In the genomic region with DNA sequence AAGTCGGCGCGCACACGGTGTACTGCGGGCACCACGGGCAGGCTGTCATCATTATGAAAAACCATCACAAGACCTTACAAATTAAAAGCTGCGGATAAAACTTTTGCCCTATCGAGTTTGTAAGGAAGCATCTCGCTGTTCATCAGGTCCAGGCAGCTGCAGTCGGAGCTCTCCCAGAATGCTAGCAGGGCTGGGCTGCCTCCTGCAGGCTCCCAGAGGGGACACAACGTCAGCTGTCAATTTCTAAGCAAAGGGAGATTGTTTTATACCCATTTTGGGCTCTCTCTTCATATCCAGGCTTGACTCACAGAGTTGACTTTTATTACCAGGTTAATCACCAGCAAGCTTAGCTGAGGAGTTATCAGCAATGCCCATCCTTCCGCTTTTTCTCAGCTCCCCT, we compare ENCODE assay signal across 16 cellular contexts.
A peak's percentile ranks its signal among the peaks of the same experiment; 100 is the strongest.
DNase-seq lines count a peak whose midpoint lies in the region; ATAC-seq and TF ChIP-seq lines count a peak whose summit lies in the region.
"Had no signal": no experiment of that assay in that cellular context is flagged by ENCODE, and none has a peak within 500 bp of the region (broad histone marks: within the 10 kb centered on the region; RNA-seq: fewer than 3 reads in every experiment).

No MANE protein-coding gene starts in this region.

- H3K9ac ChIP-seq in ES-I3 (ENCODE audit: low read depth, low read length) (peak overlapping the region; percentile 32; the same call in 1 of the 2 replicates), endodermal cell (ENCODE audit: extremely low read depth, low read length, poor library complexity, severe bottlenecking) (no peak overlapping the region)

- TF ChIP-seq CTCF in endodermal cell (conservative IDR thresholded peaks at IDR 0.05) (peak; percentile 83), neural crest cell (conservative IDR thresholded peaks at IDR 0.05) (peak; percentile 58)

- H3K27me3 ChIP-seq in endodermal cell (ENCODE audit: control insufficient read depth, insufficient read depth, low read length, poor library complexity, severe bottlenecking) (no peaks in the 10 kb centered on the region), aorta (ENCODE audit: control insufficient read depth in 1 of 2, insufficient read depth in 2 of 2, low read length in 1 of 2) (no peaks in the 10 kb centered on the region)

- H3K4me3 ChIP-seq in endodermal cell (ENCODE audit: low read length) = no peak overlapping the region
- H3K4me3 ChIP-seq in aorta (ENCODE audit: low read length in 2 of 2) = no peak overlapping the region
- H3K4me3 ChIP-seq: sigmoid colon had no signal

- H3K9me3 Mint-ChIP-seq in endodermal cell = no peaks in the 10 kb centered on the region
- no peaks in the 10 kb centered on the region for H3K9me3 Mint-ChIP-seq in neural crest cell
- H3K9me3 Mint-ChIP-seq: activated naive CD4-positive, alpha-beta T cell treated with anti-CD3 and anti-CD28 coated beads, Interleukin-2, amount 50 U/mL, for 24 hours; natural killer cell treated with Interleukin-12 subunit alpha and Interleukin-12 subunit beta and Interleukin-15 and Interleukin-18, amount 100 ng/mL, for 72 hours had no signal

- WGBS in endodermal cell (ENCODE audit: insufficient coverage in 1 of 2, insufficient read length in 1 of 2), 2 experiments = 73 to 84% methylated on average over 10 to 12 of the region's 12 CpGs
- 50 to 54% methylated on average over 12 of the region's 12 CpGs for WGBS in aorta, 2 donors

- H3K9me3 ChIP-seq in ES-I3 (ENCODE audit: control insufficient read depth, insufficient read depth, low read length) = no peaks in the 10 kb centered on the region
- H3K9me3 ChIP-seq in endodermal cell (ENCODE audit: control insufficient read depth, low read length) = no peaks in the 10 kb centered on the region
- H3K9me3 ChIP-seq in aorta (ENCODE audit: control insufficient read depth, low read length) = no peaks in the 10 kb centered on the region
- H3K9me3 ChIP-seq: sigmoid colon had no signal

- no peak for ATAC-seq in aorta (ENCODE audit: low FRiP score)
- ATAC-seq in GM18858 (IDR thresholded peaks at IDR 0.05; ENCODE audit: unreplicated experiment) = no peak
- ATAC-seq: left lobe of liver; natural killer cell treated with Interleukin-12 subunit alpha and Interleukin-12 subunit beta and Interleukin-15 and Interleukin-18, amount 100 ng/mL, for 72 hours had no signal

- DNase-seq in NCI-H2227 (lab: John Stamatoyannopoulos, UW; ENCODE audit: unreplicated experiment) (peak; percentile 22), endodermal cell (peak; percentile 82), neural crest cell (ENCODE audit: low read depth, low spot score) (peak; percentile 23), aorta (no peak), C1 segment of cervical spinal cord (lab: John Stamatoyannopoulos, UW) (no peak)
- DNase-seq: HFFc6; NCI-H1105 treated with DMSO at 0.1 percent for 48 hours; NCI-H82; sigmoid colon; stimulated activated naive CD4-positive, alpha-beta T cell treated with Interleukin-2 at 50 U/mL for 16 hours had no signal

- no peak overlapping the region for H3K27ac ChIP-seq in endodermal cell (ENCODE audit: low read depth, low read length)
- no peak overlapping the region for H3K27ac ChIP-seq in aorta (ENCODE audit: low read depth in 1 of 2, low read length in 2 of 2)
- H3K27ac ChIP-seq: C4-2B, sigmoid colon had no signal

- H3K4me1 Mint-ChIP-seq in endodermal cell (peaks cover 1% of the 10 kb centered on the region), neural crest cell (peaks cover 5% of the 10 kb centered on the region)
- H3K4me1 Mint-ChIP-seq: activated naive CD4-positive, alpha-beta T cell treated with anti-CD3 and anti-CD28 coated beads, Interleukin-2, amount 50 U/mL, for 24 hours had no signal

- intact Hi-C loops in aorta (cut with DNase I) = loop anchor here in 1 of 2 donors (2.0 kb wide), 1 partner anchor 68 kb away; no protein-coding TSS in a partner anchor

- no peaks in the 10 kb centered on the region for H3K36me3 ChIP-seq in ES-I3 (ENCODE audit: insufficient read depth, low read length)
- H3K36me3 ChIP-seq in endodermal cell (ENCODE audit: control insufficient read depth, insufficient read depth, low read length) = no peaks in the 10 kb centered on the region
- no peaks in the 10 kb centered on the region for H3K36me3 ChIP-seq in aorta (ENCODE audit: control insufficient read depth in 1 of 2, insufficient read depth in 2 of 2, low read length in 1 of 2)
- H3K36me3 ChIP-seq: sigmoid colon had no signal

- no peak overlapping the region for H3K27ac Mint-ChIP-seq in endodermal cell
- no peak overlapping the region for H3K27ac Mint-ChIP-seq in neural crest cell (ENCODE audit: unreplicated experiment)
- H3K27ac Mint-ChIP-seq: activated naive CD4-positive, alpha-beta T cell treated with anti-CD3 and anti-CD28 coated beads, Interleukin-2, amount 50 U/mL, for 24 hours; HFFc6; natural killer cell treated with Interleukin-12 subunit alpha and Interleukin-12 subunit beta and Interleukin-15 and Interleukin-18, amount 100 ng/mL, for 72 hours had no signal

- H3K4me1 ChIP-seq in ES-I3 (ENCODE audit: insufficient read depth, low read length) (peaks cover 5% of the 10 kb centered on the region; the same call in 1 of the 2 replicates), endodermal cell (ENCODE audit: control insufficient read depth, insufficient read depth, low read length) (no peaks in the 10 kb centered on the region), aorta (ENCODE audit: control insufficient read depth in 1 of 2, insufficient read depth in 2 of 2, low read length in 2 of 2) (no peaks in the 10 kb centered on the region)
- H3K4me1 ChIP-seq: sigmoid colon had no signal

- H3K27me3 Mint-ChIP-seq in endodermal cell (ENCODE audit: insufficient read depth) = peaks cover 25% of the 10 kb centered on the region
- H3K27me3 Mint-ChIP-seq in neural crest cell (ENCODE audit: low read depth) = peaks cover 8% of the 10 kb centered on the region

- H3K36me3 Mint-ChIP-seq in endodermal cell (ENCODE audit: low read depth) (no peaks in the 10 kb centered on the region), neural crest cell (ENCODE audit: low read depth) (no peaks in the 10 kb centered on the region)
- H3K36me3 Mint-ChIP-seq: activated naive CD4-positive, alpha-beta T cell treated with anti-CD3 and anti-CD28 coated beads, Interleukin-2, amount 50 U/mL, for 24 hours; natural killer cell treated with Interleukin-12 subunit alpha and Interleukin-12 subunit beta and Interleukin-15 and Interleukin-18, amount 100 ng/mL, for 72 hours had no signal

- no peak overlapping the region for H3K4me3 Mint-ChIP-seq in endodermal cell
- no peak overlapping the region for H3K4me3 Mint-ChIP-seq in neural crest cell
- H3K4me3 Mint-ChIP-seq: activated naive CD4-positive, alpha-beta T cell treated with anti-CD3 and anti-CD28 coated beads, Interleukin-2, amount 50 U/mL, for 24 hours; HFFc6; natural killer cell treated with Interleukin-12 subunit alpha and Interleukin-12 subunit beta and Interleukin-15 and Interleukin-18, amount 100 ng/mL, for 72 hours had no signal

Comparison
In these comparisons a context has a peak if more than half of its experiments do, and no peak if none do; other contexts are left out.
1. DNase-seq: peak in NCI-H2227 (single experiment), endodermal cell (single experiment) and neural crest cell (single experiment); none in aorta (0 of 2) and C1 segment of cervical spinal cord (0 of 14).